In genomic region chr15:78739996-78740903, GRCh38 we compare ENCODE assay signal across 7 cellular contexts.
DNase-seq lines count a peak whose midpoint lies in the region; ATAC-seq and TF ChIP-seq lines count a peak whose summit lies in the region.

No MANE protein-coding gene starts in this region.

- no peak overlapping the region for H3K27ac ChIP-seq in brain microvascular endothelial cell
- H3K27ac ChIP-seq in lower lobe of right lung, result no peak overlapping the region

- no peaks in the 10 kb centered on the region for H3K9me3 ChIP-seq in lower lobe of right lung

- H3K36me3 ChIP-seq in brain microvascular endothelial cell (replicated peaks) (no peaks in the 10 kb centered on the region), lower lobe of right lung (no peaks in the 10 kb centered on the region)

- H3K4me3 ChIP-seq in brain microvascular endothelial cell (ENCODE audit: low read depth, low read length) (no peak overlapping the region), lower lobe of right lung (no peak overlapping the region)

- intact Hi-C loops in lower lobe of right lung (cut with DNase I), result no loop called here

- TF ChIP-seq CTCF in brain microvascular endothelial cell (IDR thresholded peaks at IDR 0.05; ENCODE audit: low read depth, low read length, missing control alignments) (peak; percentile 75), lower lobe of right lung (IDR thresholded peaks at IDR 0.05) (peak; percentile 33)

- no peaks in the 10 kb centered on the region for H3K4me1 ChIP-seq in lower lobe of right lung

- in situ Hi-C loops in brain microvascular endothelial cell (cut with HindIII; ENCODE audit: low pct_ligation_motif_present, low sequenced_read_pairs), result no loop called here

- peak; percentile 41 for DNase-seq in GF-D8 (lab: John Stamatoyannopoulos, UW)
- peak; percentile 68 for DNase-seq in HuH-7.5 (ENCODE audit: low spot score)
- DNase-seq in SK-N-DZ (ENCODE audit: low spot score), result peak; percentile 89
- peak; percentile 39 for DNase-seq in brain microvascular endothelial cell
- peak; percentile 72 for DNase-seq in lower lobe of right lung
- DNase-seq in putamen (ENCODE audit: low spot score), result no peak

- ATAC-seq in lower lobe of right lung (peak; percentile 65 to 72), HG03469 (IDR thresholded peaks at IDR 0.05; ENCODE audit: unreplicated experiment) (no peak)

- H3K27me3 ChIP-seq in brain microvascular endothelial cell (replicated peaks) (no peaks in the 10 kb centered on the region), lower lobe of right lung (ENCODE audit: low read depth) (no peaks in the 10 kb centered on the region)
